8 cellular contexts compared by ENCODE assay signal in the genomic region with DNA sequence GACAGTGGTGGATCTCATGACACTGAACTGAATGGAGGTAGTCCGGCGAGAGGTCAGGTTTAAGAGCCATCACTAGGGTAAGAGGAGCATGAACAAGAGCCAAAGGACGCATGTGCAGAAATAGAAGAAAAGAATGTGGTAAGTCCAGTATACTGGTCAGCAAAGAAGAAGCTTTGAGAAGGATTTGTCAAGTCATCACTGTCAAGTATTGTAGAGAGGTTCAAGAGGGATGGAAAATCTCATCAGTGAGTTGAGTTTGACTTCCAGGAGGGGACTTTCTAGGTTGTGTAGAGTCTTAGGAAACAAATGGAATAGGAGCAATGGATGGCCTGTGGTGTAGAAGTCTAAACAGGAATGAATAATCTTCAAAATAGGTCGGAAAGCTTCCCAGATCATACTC.
"Had no signal": no experiment of that assay in that cellular context is flagged by ENCODE, and none has a peak within 500 bp of the region (broad histone marks: within the 10 kb centered on the region; RNA-seq: fewer than 3 reads in every experiment).

No MANE protein-coding gene starts in this region.

- H3K9ac ChIP-seq: KMS-11 had no signal

- H3K27me3 Mint-ChIP-seq: IgD-negative memory B cell had no signal

- H3K27ac Mint-ChIP-seq: IgD-negative memory B cell had no signal

- H3K27ac ChIP-seq: HL-60, KMS-11 had no signal

- H3K4me1 Mint-ChIP-seq: IgD-negative memory B cell had no signal

- H3K4me3 Mint-ChIP-seq: IgD-negative memory B cell had no signal

- FAIRE-seq: HTR-8/SVneo, K562 had no signal

- H3K4me3 ChIP-seq: K562 had no signal

- DNase-seq: IMR-90, KBM-7, KG1 had no signal

- H3K36me3 Mint-ChIP-seq: IgD-negative memory B cell had no signal

- H3K4me2 ChIP-seq: KMS-11 had no signal

- ATAC-seq: K562 had no signal
